Comparison of ENCODE assay signal across 23 cellular contexts in the genomic region with DNA sequence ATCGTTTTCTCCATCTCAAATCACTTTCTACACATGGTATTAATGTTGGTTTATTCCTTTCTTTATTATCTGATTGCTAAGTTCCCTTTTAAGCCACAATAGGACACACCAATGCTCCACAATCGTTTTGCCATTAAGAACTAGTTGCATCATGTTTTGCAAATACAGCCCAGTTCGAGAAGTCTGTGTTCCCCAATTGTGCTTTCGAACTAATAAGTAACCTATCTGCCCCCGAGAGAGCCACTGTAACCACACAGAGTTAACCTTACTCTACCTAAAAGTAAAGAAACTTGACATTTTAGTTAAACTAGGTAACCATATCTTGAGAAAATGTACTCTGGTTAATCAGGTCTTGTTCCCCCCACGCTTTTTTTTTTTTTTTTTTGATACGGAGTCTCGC. TPM values are rescaled to one million over a fixed set of nuclear protein-coding genes. Genes with fewer than 3 reads are reported as not detected.
"Had no signal": no experiment of that assay in that cellular context is flagged by ENCODE, and none has a peak within 500 bp of the region (broad histone marks: within the 10 kb centered on the region; RNA-seq: fewer than 3 reads in every experiment).

No MANE protein-coding gene starts in this region.

- H3K9me3 ChIP-seq: thoracic aorta had no signal

- H3K4me1 Mint-ChIP-seq: activated CD4-positive, alpha-beta T cell treated with anti-CD3 and anti-CD28 coated beads for 36 hours; stimulated activated effector memory CD8-positive, alpha-beta T cell treated with anti-CD3 and anti-CD28 coated beads, Interleukin-12 subunit alpha, Interleukin-12 subunit beta, amount 100 ng/mL, for 72 hours had no signal

- H2AFZ ChIP-seq: neural progenitor cell had no signal

- FAIRE-seq: endothelial cell of umbilical vein, islet of Langerhans, urothelium cell line had no signal

- H3K36me3 ChIP-seq: cardiac muscle cell, neural progenitor cell, thoracic aorta, WERI-Rb-1 had no signal

- H3K36me3 Mint-ChIP-seq: activated CD4-positive, alpha-beta memory T cell treated with anti-CD3 and anti-CD28 coated beads for 36 hours; activated naive CD8-positive, alpha-beta T cell; memory B cell; neural progenitor cell; stimulated activated effector memory CD8-positive, alpha-beta T cell treated with anti-CD3 and anti-CD28 coated beads, Interleukin-12 subunit alpha, Interleukin-12 subunit beta, amount 100 ng/mL, for 72 hours had no signal

- H3K4me2 ChIP-seq: neural progenitor cell, smooth muscle cell had no signal

- H3K27ac Mint-ChIP-seq: activated CD4-positive, alpha-beta memory T cell treated with anti-CD3 and anti-CD28 coated beads for 36 hours; activated CD4-positive, alpha-beta T cell treated with anti-CD3 and anti-CD28 coated beads for 36 hours; activated naive CD8-positive, alpha-beta T cell; activated T-helper 1 cell treated with anti-CD3 and anti-CD28 coated beads, Interleukin-12 subunit alpha, Interleukin-12 subunit beta, Interleukin-2, Interleukin-4 antibody, amounts not matched to agents 30 ng/mL and 10 ng/mL and 1 ng/mL, durations not matched to agents 14 hours and 24 hours and 36 hours; memory B cell; neural progenitor cell; stimulated activated effector memory CD8-positive, alpha-beta T cell treated with anti-CD3 and anti-CD28 coated beads, Interleukin-12 subunit alpha, Interleukin-12 subunit beta, amount 100 ng/mL, for 72 hours; T-helper 1 cell treated with Interleukin-12 subunit alpha and Interleukin-12 subunit beta and Interleukin-4 antibody, amounts not matched to agents 30 μg/mL and 1 μg/mL, for 36 hours had no signal

- H3K27me3 ChIP-seq: cardiac muscle cell, neural progenitor cell had no signal

- H3K9me3 Mint-ChIP-seq: activated CD4-positive, alpha-beta memory T cell treated with anti-CD3 and anti-CD28 coated beads for 36 hours; activated T-helper 1 cell treated with anti-CD3 and anti-CD28 coated beads, Interleukin-12 subunit alpha, Interleukin-12 subunit beta, Interleukin-2, Interleukin-4 antibody, amounts not matched to agents 30 ng/mL and 10 ng/mL and 1 ng/mL, durations not matched to agents 14 hours and 24 hours and 36 hours; neural progenitor cell; stimulated activated effector memory CD8-positive, alpha-beta T cell treated with anti-CD3 and anti-CD28 coated beads, Interleukin-12 subunit alpha, Interleukin-12 subunit beta, amount 100 ng/mL, for 72 hours; T-helper 1 cell treated with Interleukin-12 subunit alpha and Interleukin-12 subunit beta and Interleukin-4 antibody, amounts not matched to agents 30 μg/mL and 1 μg/mL, for 36 hours had no signal

- H3K4me3 Mint-ChIP-seq: activated CD4-positive, alpha-beta memory T cell treated with anti-CD3 and anti-CD28 coated beads for 36 hours; activated CD4-positive, alpha-beta T cell treated with anti-CD3 and anti-CD28 coated beads for 36 hours; activated naive CD8-positive, alpha-beta T cell; activated T-helper 1 cell treated with anti-CD3 and anti-CD28 coated beads, Interleukin-12 subunit alpha, Interleukin-12 subunit beta, Interleukin-2, Interleukin-4 antibody, amounts not matched to agents 30 ng/mL and 10 ng/mL and 1 ng/mL, durations not matched to agents 14 hours and 24 hours and 36 hours; memory B cell; neural progenitor cell; stimulated activated effector memory CD8-positive, alpha-beta T cell treated with anti-CD3 and anti-CD28 coated beads, Interleukin-12 subunit alpha, Interleukin-12 subunit beta, amount 100 ng/mL, for 72 hours; T-helper 1 cell treated with Interleukin-12 subunit alpha and Interleukin-12 subunit beta and Interleukin-4 antibody, amounts not matched to agents 30 μg/mL and 1 μg/mL, for 36 hours had no signal

- H3K4me3 ChIP-seq: cardiac muscle cell, neural progenitor cell, smooth muscle cell, thoracic aorta had no signal

- H3K27ac ChIP-seq: cardiac muscle cell, neural progenitor cell, thoracic aorta, WERI-Rb-1 had no signal

- H3K9ac ChIP-seq: neural progenitor cell had no signal

- ATAC-seq: activated CD4-positive, alpha-beta T cell treated with anti-CD3 and anti-CD28 coated beads for 36 hours; left colon; sciatic nerve; stimulated activated effector memory CD8-positive, alpha-beta T cell treated with anti-CD3 and anti-CD28 coated beads, Interleukin-12 subunit alpha, Interleukin-12 subunit beta, amount 100 ng/mL, for 72 hours had no signal

- H3K27me3 Mint-ChIP-seq: activated CD4-positive, alpha-beta memory T cell treated with anti-CD3 and anti-CD28 coated beads for 36 hours; memory B cell had no signal

- DNase-seq: activated CD4-positive, alpha-beta memory T cell treated with anti-CD3 and anti-CD28 coated beads for 36 hours; activated CD4-positive, alpha-beta T cell treated with anti-CD3 and anti-CD28 coated beads for 36 hours; activated T-cell treated with anti-CD3 and anti-CD28 coated beads for 4 hours; dermis blood vessel endothelial cell; effector memory CD4-positive, alpha-beta T cell; hippocampal formation; left colon; stimulated activated CD4-positive, alpha-beta T cell treated with anti-CD3 and anti-CD28 coated beads, Interleukin-4, amount 100 ng/mL, for 24 hours; WERI-Rb-1 had no signal

RNA-seq across cellular contexts. Expression of gene MAGI1, which starts 39.1 kb away (rescaled TPM):
- total RNA-seq: mononuclear cell had no signal
